Comparison of ENCODE assay signal across 2 cellular contexts in genomic region chr10:28838908-28839307, GRCh38.
TF ChIP-seq lines count a peak whose summit lies in the region.

No MANE protein-coding gene starts in this region.

TF ChIP-seq in K562, 482 proteins besides CTCF, POLR2A, EP300 and RAD21 (continued from another document and continues in another):
- TF ChIP-seq CHD7 (IDR thresholded peaks at IDR 0.05; ENCODE audit: low read depth, low read length) (no peak), RB1 (IDR thresholded peaks at IDR 0.05; ENCODE audit: low read depth) (no peak), U2AF2 (optimal IDR thresholded peaks at IDR 0.05; ENCODE audit: low read depth, low read length) (no peak), LEF1 (IDR thresholded peaks at IDR 0.05) (peak; percentile 62), ZNF165 (CRISPR knock-in tag; IDR thresholded peaks at IDR 0.05; ENCODE audit: borderline replicate concordance) (0 out of 2 replicates have a peak, but pooled peaks have one; percentile 70), CREBBP (IDR thresholded peaks at IDR 0.05; ENCODE audit: low read depth, low read length) (no peak)
- TF ChIP-seq, protein P1, sequence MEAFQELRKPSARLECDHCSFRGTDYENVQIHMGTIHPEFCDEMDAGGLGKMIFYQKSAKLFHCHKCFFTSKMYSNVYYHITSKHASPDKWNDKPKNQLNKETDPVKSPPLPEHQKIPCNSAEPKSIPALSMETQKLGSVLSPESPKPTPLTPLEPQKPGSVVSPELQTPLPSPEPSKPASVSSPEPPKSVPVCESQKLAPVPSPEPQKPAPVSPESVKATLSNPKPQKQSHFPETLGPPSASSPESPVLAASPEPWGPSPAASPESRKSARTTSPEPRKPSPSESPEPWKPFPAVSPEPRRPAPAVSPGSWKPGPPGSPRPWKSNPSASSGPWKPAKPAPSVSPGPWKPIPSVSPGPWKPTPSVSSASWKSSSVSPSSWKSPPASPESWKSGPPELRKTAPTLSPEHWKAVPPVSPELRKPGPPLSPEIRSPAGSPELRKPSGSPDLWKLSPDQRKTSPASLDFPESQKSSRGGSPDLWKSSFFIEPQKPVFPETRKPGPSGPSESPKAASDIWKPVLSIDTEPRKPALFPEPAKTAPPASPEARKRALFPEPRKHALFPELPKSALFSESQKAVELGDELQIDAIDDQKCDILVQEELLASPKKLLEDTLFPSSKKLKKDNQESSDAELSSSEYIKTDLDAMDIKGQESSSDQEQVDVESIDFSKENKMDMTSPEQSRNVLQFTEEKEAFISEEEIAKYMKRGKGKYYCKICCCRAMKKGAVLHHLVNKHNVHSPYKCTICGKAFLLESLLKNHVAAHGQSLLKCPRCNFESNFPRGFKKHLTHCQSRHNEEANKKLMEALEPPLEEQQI (IDR thresholded peaks at IDR 0.05) = peak; percentile 66
- TF ChIP-seq, protein P2, sequence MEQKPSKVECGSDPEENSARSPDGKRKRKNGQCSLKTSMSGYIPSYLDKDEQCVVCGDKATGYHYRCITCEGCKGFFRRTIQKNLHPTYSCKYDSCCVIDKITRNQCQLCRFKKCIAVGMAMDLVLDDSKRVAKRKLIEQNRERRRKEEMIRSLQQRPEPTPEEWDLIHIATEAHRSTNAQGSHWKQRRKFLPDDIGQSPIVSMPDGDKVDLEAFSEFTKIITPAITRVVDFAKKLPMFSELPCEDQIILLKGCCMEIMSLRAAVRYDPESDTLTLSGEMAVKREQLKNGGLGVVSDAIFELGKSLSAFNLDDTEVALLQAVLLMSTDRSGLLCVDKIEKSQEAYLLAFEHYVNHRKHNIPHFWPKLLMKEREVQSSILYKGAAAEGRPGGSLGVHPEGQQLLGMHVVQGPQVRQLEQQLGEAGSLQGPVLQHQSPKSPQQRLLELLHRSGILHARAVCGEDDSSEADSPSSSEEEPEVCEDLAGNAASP (IDR thresholded peaks at IDR 0.05) = peak; percentile 77

TF ChIP-seq in HepG2, 621 proteins besides CTCF, POLR2A, EP300 and RAD21 (continued from another document):
- TF ChIP-seq, protein P3, sequence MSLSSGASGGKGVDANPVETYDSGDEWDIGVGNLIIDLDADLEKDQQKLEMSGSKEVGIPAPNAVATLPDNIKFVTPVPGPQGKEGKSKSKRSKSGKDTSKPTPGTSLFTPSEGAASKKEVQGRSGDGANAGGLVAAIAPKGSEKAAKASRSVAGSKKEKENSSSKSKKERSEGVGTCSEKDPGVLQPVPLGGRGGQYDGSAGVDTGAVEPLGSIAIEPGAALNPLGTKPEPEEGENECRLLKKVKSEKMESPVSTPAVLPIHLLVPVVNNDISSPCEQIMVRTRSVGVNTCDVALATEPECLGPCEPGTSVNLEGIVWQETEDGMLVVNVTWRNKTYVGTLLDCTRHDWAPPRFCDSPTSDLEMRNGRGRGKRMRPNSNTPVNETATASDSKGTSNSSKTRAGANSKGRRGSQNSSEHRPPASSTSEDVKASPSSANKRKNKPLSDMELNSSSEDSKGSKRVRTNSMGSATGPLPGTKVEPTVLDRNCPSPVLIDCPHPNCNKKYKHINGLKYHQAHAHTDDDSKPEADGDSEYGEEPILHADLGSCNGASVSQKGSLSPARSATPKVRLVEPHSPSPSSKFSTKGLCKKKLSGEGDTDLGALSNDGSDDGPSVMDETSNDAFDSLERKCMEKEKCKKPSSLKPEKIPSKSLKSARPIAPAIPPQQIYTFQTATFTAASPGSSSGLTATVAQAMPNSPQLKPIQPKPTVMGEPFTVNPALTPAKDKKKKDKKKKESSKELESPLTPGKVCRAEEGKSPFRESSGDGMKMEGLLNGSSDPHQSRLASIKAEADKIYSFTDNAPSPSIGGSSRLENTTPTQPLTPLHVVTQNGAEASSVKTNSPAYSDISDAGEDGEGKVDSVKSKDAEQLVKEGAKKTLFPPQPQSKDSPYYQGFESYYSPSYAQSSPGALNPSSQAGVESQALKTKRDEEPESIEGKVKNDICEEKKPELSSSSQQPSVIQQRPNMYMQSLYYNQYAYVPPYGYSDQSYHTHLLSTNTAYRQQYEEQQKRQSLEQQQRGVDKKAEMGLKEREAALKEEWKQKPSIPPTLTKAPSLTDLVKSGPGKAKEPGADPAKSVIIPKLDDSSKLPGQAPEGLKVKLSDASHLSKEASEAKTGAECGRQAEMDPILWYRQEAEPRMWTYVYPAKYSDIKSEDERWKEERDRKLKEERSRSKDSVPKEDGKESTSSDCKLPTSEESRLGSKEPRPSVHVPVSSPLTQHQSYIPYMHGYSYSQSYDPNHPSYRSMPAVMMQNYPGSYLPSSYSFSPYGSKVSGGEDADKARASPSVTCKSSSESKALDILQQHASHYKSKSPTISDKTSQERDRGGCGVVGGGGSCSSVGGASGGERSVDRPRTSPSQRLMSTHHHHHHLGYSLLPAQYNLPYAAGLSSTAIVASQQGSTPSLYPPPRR (CRISPR knock-in tag; IDR thresholded peaks at IDR 0.05; ENCODE audit: borderline replicate concordance) = peak; percentile 67; the same call in 1 of the 2 replicates
- TF ChIP-seq RARA (CRISPR knock-in tag; IDR thresholded peaks at IDR 0.05) (peak; percentile 58), SSRP1 (CRISPR knock-in tag; IDR thresholded peaks at IDR 0.05) (no peak), FOXA3 (CRISPR knock-in tag; IDR thresholded peaks at IDR 0.05) (peak; percentile 67; the same call in 1 of the 2 replicates), NCOA2 (CRISPR knock-in tag; IDR thresholded peaks at IDR 0.05) (peak; percentile 37; the same call in 1 of the 2 replicates), ADNP (CRISPR knock-in tag; IDR thresholded peaks at IDR 0.05) (no peak), NR2C2 (CRISPR knock-in tag; IDR thresholded peaks at IDR 0.05; ENCODE audit: borderline replicate concordance) (peak; percentile 24; the same call in 1 of the 2 replicates), TCF12 (IDR thresholded peaks at IDR 0.05) (no peak), TCF12 (CRISPR knock-in tag; IDR thresholded peaks at IDR 0.05) (no peak), SOX13 (IDR thresholded peaks at IDR 0.05) (no peak), SOX13 (CRISPR knock-in tag; conservative IDR thresholded peaks at IDR 0.05 in 1 of 2, IDR thresholded peaks at IDR 0.05 in 1 of 2) (peak in 1 of 2 experiments; percentile 83; a peak in 2 of 4 replicates), NR2F1 (CRISPR knock-in tag; IDR thresholded peaks at IDR 0.05) (peak in 1 of 2 experiments; percentile 74; a peak in 2 of 4 replicates), SOX6 (IDR thresholded peaks at IDR 0.05) (no peak), SOX6 (CRISPR knock-in tag; IDR thresholded peaks at IDR 0.05) (peak; percentile 86)
- TF ChIP-seq, protein P4, sequence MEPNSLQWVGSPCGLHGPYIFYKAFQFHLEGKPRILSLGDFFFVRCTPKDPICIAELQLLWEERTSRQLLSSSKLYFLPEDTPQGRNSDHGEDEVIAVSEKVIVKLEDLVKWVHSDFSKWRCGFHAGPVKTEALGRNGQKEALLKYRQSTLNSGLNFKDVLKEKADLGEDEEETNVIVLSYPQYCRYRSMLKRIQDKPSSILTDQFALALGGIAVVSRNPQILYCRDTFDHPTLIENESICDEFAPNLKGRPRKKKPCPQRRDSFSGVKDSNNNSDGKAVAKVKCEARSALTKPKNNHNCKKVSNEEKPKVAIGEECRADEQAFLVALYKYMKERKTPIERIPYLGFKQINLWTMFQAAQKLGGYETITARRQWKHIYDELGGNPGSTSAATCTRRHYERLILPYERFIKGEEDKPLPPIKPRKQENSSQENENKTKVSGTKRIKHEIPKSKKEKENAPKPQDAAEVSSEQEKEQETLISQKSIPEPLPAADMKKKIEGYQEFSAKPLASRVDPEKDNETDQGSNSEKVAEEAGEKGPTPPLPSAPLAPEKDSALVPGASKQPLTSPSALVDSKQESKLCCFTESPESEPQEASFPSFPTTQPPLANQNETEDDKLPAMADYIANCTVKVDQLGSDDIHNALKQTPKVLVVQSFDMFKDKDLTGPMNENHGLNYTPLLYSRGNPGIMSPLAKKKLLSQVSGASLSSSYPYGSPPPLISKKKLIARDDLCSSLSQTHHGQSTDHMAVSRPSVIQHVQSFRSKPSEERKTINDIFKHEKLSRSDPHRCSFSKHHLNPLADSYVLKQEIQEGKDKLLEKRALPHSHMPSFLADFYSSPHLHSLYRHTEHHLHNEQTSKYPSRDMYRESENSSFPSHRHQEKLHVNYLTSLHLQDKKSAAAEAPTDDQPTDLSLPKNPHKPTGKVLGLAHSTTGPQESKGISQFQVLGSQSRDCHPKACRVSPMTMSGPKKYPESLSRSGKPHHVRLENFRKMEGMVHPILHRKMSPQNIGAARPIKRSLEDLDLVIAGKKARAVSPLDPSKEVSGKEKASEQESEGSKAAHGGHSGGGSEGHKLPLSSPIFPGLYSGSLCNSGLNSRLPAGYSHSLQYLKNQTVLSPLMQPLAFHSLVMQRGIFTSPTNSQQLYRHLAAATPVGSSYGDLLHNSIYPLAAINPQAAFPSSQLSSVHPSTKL (CRISPR knock-in tag; IDR thresholded peaks at IDR 0.05) = peak; percentile 63
- TF ChIP-seq, protein P5, sequence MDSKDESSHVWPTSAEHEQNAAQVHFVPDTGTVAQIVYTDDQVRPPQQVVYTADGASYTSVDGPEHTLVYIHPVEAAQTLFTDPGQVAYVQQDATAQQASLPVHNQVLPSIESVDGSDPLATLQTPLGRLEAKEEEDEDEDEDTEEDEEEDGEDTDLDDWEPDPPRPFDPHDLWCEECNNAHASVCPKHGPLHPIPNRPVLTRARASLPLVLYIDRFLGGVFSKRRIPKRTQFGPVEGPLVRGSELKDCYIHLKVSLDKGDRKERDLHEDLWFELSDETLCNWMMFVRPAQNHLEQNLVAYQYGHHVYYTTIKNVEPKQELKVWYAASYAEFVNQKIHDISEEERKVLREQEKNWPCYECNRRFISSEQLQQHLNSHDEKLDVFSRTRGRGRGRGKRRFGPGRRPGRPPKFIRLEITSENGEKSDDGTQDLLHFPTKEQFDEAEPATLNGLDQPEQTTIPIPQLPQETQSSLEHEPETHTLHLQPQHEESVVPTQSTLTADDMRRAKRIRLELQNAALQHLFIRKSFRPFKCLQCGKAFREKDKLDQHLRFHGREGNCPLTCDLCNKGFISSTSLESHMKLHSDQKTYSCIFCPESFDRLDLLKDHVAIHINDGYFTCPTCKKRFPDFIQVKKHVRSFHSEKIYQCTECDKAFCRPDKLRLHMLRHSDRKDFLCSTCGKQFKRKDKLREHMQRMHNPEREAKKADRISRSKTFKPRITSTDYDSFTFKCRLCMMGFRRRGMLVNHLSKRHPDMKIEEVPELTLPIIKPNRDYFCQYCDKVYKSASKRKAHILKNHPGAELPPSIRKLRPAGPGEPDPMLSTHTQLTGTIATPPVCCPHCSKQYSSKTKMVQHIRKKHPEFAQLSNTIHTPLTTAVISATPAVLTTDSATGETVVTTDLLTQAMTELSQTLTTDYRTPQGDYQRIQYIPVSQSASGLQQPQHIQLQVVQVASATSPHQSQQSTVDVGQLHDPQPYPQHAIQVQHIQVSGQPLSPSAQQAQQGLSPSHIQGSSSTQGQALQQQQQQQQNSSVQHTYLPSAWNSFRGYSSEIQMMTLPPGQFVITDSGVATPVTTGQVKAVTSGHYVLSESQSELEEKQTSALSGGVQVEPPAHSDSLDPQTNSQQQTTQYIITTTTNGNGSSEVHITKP (CRISPR knock-in tag; IDR thresholded peaks at IDR 0.05; ENCODE audit: low read depth) = no peak
TF ChIP-seq in HepG2: peak in this region for 51.
